ENCODE assay signal across 8 cellular contexts in genomic region chr10:100006241-100006886, GRCh38. TPM values are rescaled to one million over a fixed set of nuclear protein-coding genes. Genes with fewer than 3 reads are reported as not detected.
DNase-seq lines count a peak whose midpoint lies in the region; ATAC-seq and TF ChIP-seq lines count a peak whose summit lies in the region.

No MANE protein-coding gene starts in this region.

- DNase-seq in CD14-positive monocyte (ENCODE audit: low spot score) (peak; percentile 60), HK-2 (ENCODE audit: unreplicated experiment) (peak; percentile 60), left lung (no peak), vagina (ENCODE audit: extremely low spot score in 2 of 2) (no peak), HuH-7.5 (ENCODE audit: low spot score) (no peak)
- no peak for DNase-seq in activated naive CD8-positive, alpha-beta T cell treated with anti-CD3 and anti-CD28 coated beads for 36 hours
- DNase-seq in effector CD8-positive, alpha-beta T cell (lab: John Stamatoyannopoulos, UW): no peak

- peaks cover 8 to 62% of the 10 kb centered on the region in 2 donors for H3K4me1 ChIP-seq in left lung
- H3K4me1 ChIP-seq in vagina: peaks cover 68% of the 10 kb centered on the region

- H3K4me3 ChIP-seq in left lung (no peak overlapping the region), vagina (peak overlapping the region in 1 of 2 donors; percentile 26)

- H3K36me3 Mint-ChIP-seq in CD14-positive monocyte: peaks cover 4 to 10% of the 10 kb centered on the region in 2 donors
- peaks cover 1% of the 10 kb centered on the region for H3K36me3 Mint-ChIP-seq in activated naive CD8-positive, alpha-beta T cell treated with anti-CD3 and anti-CD28 coated beads for 36 hours

- H3K4me1 Mint-ChIP-seq in CD14-positive monocyte: peaks cover 45% of the 10 kb centered on the region
- peaks cover 39% of the 10 kb centered on the region for H3K4me1 Mint-ChIP-seq in activated naive CD8-positive, alpha-beta T cell treated with anti-CD3 and anti-CD28 coated beads for 36 hours

- ATAC-seq in left lung (peak; percentile 44), HG03095 (IDR thresholded peaks at IDR 0.05; ENCODE audit: unreplicated experiment) (no peak)

- H3K27me3 ChIP-seq in left lung (no peaks in the 10 kb centered on the region), vagina (no peaks in the 10 kb centered on the region)

- intact Hi-C loops in CD14-positive monocyte (cut with micrococcal nuclease): loop anchor here in 1 of 2 donors (5.0 kb wide), 2 partner anchors 34 to 89 kb away; no protein-coding TSS in a partner anchor
- intact Hi-C loops in left lung (cut with DNase I): no loop called here
- intact Hi-C loops in vagina (cut with DNase I): no loop called here

- no peaks in the 10 kb centered on the region for H3K36me3 ChIP-seq in left lung
- H3K36me3 ChIP-seq in vagina: no peaks in the 10 kb centered on the region

- H3K9me3 ChIP-seq in left lung: no peaks in the 10 kb centered on the region
- no peaks in the 10 kb centered on the region for H3K9me3 ChIP-seq in vagina

- TF ChIP-seq POLR2A in vagina (IDR thresholded peaks at IDR 0.05): no peak

- peaks cover 0 to 3% (median 0%) of the 10 kb centered on the region in 7 donors for H3K9me3 Mint-ChIP-seq in CD14-positive monocyte
- no peaks in the 10 kb centered on the region for H3K9me3 Mint-ChIP-seq in activated naive CD8-positive, alpha-beta T cell treated with anti-CD3 and anti-CD28 coated beads for 36 hours

- H3K27ac ChIP-seq in left lung: peak overlapping the region; percentile 63 to 81
- H3K27ac ChIP-seq in vagina: peak overlapping the region; percentile 92

- peaks cover 6 to 13% (median 12%) of the 10 kb centered on the region in 3 donors for H3K27me3 Mint-ChIP-seq in CD14-positive monocyte (ENCODE audit: low read depth in 3 of 3)
- peaks cover 4% of the 10 kb centered on the region for H3K27me3 Mint-ChIP-seq in activated naive CD8-positive, alpha-beta T cell treated with anti-CD3 and anti-CD28 coated beads for 36 hours

- H3K4me3 Mint-ChIP-seq in CD14-positive monocyte: no peak overlapping the region
- peak overlapping the region; percentile 5 for H3K4me3 Mint-ChIP-seq in activated naive CD8-positive, alpha-beta T cell treated with anti-CD3 and anti-CD28 coated beads for 36 hours

- peak overlapping the region; percentile 77 to 96 (median 92) for H3K27ac Mint-ChIP-seq in CD14-positive monocyte
- H3K27ac Mint-ChIP-seq in activated naive CD8-positive, alpha-beta T cell treated with anti-CD3 and anti-CD28 coated beads for 36 hours: peak overlapping the region; percentile 36

- TF ChIP-seq CTCF in CD14-positive monocyte (IDR thresholded peaks at IDR 0.05) (no peak), left lung (IDR thresholded peaks at IDR 0.05) (no peak), vagina (IDR thresholded peaks at IDR 0.05) (no peak)

RNA-seq across cellular contexts. Expression of gene DNMBP, which starts 3.4 kb away (rescaled TPM):
- 1 to 10 TPM in 1 of 2 donors, under 1 TPM in 1; 0.83 to 1.2 TPM for polyA plus RNA-seq in CD14-positive monocyte
- total RNA-seq in activated naive CD8-positive, alpha-beta T cell treated with anti-CD3 and anti-CD28 coated beads for 36 hours: 1 to 10 TPM; 2.2 to 2.3 TPM
- total RNA-seq in left lung (10 to 100 TPM; 14.8 to 15.8 TPM), vagina (31.9 TPM)

Comparison
In these comparisons a context has a peak if more than half of its experiments do, and no peak if none do; other contexts are left out.
1. DNase-seq: peak in CD14-positive monocyte (single experiment) and HK-2 (single experiment); none in activated naive CD8-positive, alpha-beta T cell treated with anti-CD3 and anti-CD28 coated beads for 36 hours (single experiment), left lung (0 of 2), vagina (0 of 2), HuH-7.5 (single experiment) and effector CD8-positive, alpha-beta T cell (single experiment).